In genomic region chr16:84277244-84277823, GRCh38 we compare ENCODE assay signal across 8 cellular contexts. TPM values are rescaled to one million over a fixed set of nuclear protein-coding genes. Genes with fewer than 3 reads are reported as not detected.
DNase-seq lines count a peak whose midpoint lies in the region; ATAC-seq, FAIRE-seq and TF ChIP-seq lines count a peak whose summit lies in the region.

No MANE protein-coding gene starts in this region.

- no peaks in the 10 kb centered on the region for H3K9me3 Mint-ChIP-seq in activated CD8-positive, alpha-beta memory T cell treated with anti-CD3 and anti-CD28 coated beads, Interleukin-2, amount 10 ng/mL, durations not matched to agents 7 days and 5 days (ENCODE audit: low read depth)
- H3K9me3 Mint-ChIP-seq in endothelial cell (ENCODE audit: unreplicated experiment) = no peaks in the 10 kb centered on the region
- H3K9me3 Mint-ChIP-seq in naive thymus-derived CD4-positive, alpha-beta T cell = peaks cover 0 to 3% (median 0%) of the 10 kb centered on the region in 11 donors
- no peaks in the 10 kb centered on the region for H3K9me3 Mint-ChIP-seq in stimulated activated effector memory CD8-positive, alpha-beta T cell treated with anti-CD3 and anti-CD28 coated beads, Interleukin-12 subunit alpha, Interleukin-12 subunit beta, amount 100 ng/mL, for 72 hours

- TF ChIP-seq CTCF in A673 (conservative IDR thresholded peaks at IDR 0.05; ENCODE audit: low read depth, low read length) (peak; percentile 90), endothelial cell (IDR thresholded peaks at IDR 0.05; ENCODE audit: unreplicated experiment) (peak; percentile 89)

- H3K27ac Mint-ChIP-seq in activated CD8-positive, alpha-beta memory T cell treated with anti-CD3 and anti-CD28 coated beads, Interleukin-2, amount 10 ng/mL, durations not matched to agents 7 days and 5 days = no peak overlapping the region
- no peak overlapping the region for H3K27ac Mint-ChIP-seq in endothelial cell (ENCODE audit: unreplicated experiment)
- no peak overlapping the region for H3K27ac Mint-ChIP-seq in naive thymus-derived CD4-positive, alpha-beta T cell
- H3K27ac Mint-ChIP-seq in stimulated activated effector memory CD8-positive, alpha-beta T cell treated with anti-CD3 and anti-CD28 coated beads, Interleukin-12 subunit alpha, Interleukin-12 subunit beta, amount 100 ng/mL, for 72 hours = no peak overlapping the region

- no peaks in the 10 kb centered on the region for H3K4me1 Mint-ChIP-seq in activated CD8-positive, alpha-beta memory T cell treated with anti-CD3 and anti-CD28 coated beads, Interleukin-2, amount 10 ng/mL, durations not matched to agents 7 days and 5 days
- no peaks in the 10 kb centered on the region for H3K4me1 Mint-ChIP-seq in endothelial cell (ENCODE audit: unreplicated experiment)
- H3K4me1 Mint-ChIP-seq in naive thymus-derived CD4-positive, alpha-beta T cell = no peaks in the 10 kb centered on the region
- no peaks in the 10 kb centered on the region for H3K4me1 Mint-ChIP-seq in stimulated activated effector memory CD8-positive, alpha-beta T cell treated with anti-CD3 and anti-CD28 coated beads, Interleukin-12 subunit alpha, Interleukin-12 subunit beta, amount 100 ng/mL, for 72 hours

- ATAC-seq in activated CD8-positive, alpha-beta memory T cell treated with anti-CD3 and anti-CD28 coated beads, Interleukin-2, amount 10 ng/mL, durations not matched to agents 7 days and 5 days = peak; percentile 84
- peak; percentile 78 for ATAC-seq in naive thymus-derived CD4-positive, alpha-beta T cell
- peak; percentile 71 for ATAC-seq in stimulated activated effector memory CD8-positive, alpha-beta T cell treated with anti-CD3 and anti-CD28 coated beads, Interleukin-12 subunit alpha, Interleukin-12 subunit beta, amount 100 ng/mL, for 72 hours
- ATAC-seq in HG02970 (IDR thresholded peaks at IDR 0.05; ENCODE audit: low FRiP score, unreplicated experiment) = no peak

- peaks cover 4% of the 10 kb centered on the region for H3K27me3 ChIP-seq in A673 (replicated peaks; ENCODE audit: insufficient read depth, low read depth, low read length, poor library complexity)
- no peaks in the 10 kb centered on the region for H3K27me3 ChIP-seq in naive thymus-derived CD4-positive, alpha-beta T cell (ENCODE audit: control insufficient read depth in 2 of 2, insufficient read depth in 2 of 2, low read length in 2 of 2)

- no peaks in the 10 kb centered on the region for H3K4me1 ChIP-seq in A673 (ENCODE audit: insufficient read depth, low read length, poor library complexity, severe bottlenecking)
- H3K4me1 ChIP-seq in naive thymus-derived CD4-positive, alpha-beta T cell (ENCODE audit: control insufficient read depth in 2 of 2, insufficient read depth in 2 of 2, low read length in 2 of 2) = no peaks in the 10 kb centered on the region

- CTCF ChIA-PET in A673 (lab: Charles Lee) = interaction anchor here (0.8 kb wide), 1 partner anchor 31 kb away, joined by 8 read pairs; no protein-coding TSS in a partner anchor
- CTCF ChIA-PET in activated CD8-positive, alpha-beta memory T cell treated with anti-CD3 and anti-CD28 coated beads, Interleukin-2, amount 10 ng/mL, durations not matched to agents 7 days and 5 days (lab: Charles Lee) = interaction anchor here (0.5 to 3.4 kb wide), 25 partner anchors 10 to 694 kb away, joined by 3 to 28 read pairs (median 3); partner anchors contain the start of gene MEAK7
- CTCF ChIA-PET in naive thymus-derived CD4-positive, alpha-beta T cell (lab: Charles Lee) = interaction anchor here (0.5 to 1.9 kb wide), 12 partner anchors 9 to 463 kb away, joined by 3 to 7 read pairs (median 4); no protein-coding TSS in a partner anchor

- no peaks in the 10 kb centered on the region for H3K9me3 ChIP-seq in A673 (ENCODE audit: low read depth, low read length, poor library complexity, severe bottlenecking)
- no peaks in the 10 kb centered on the region for H3K9me3 ChIP-seq in naive thymus-derived CD4-positive, alpha-beta T cell (ENCODE audit: control insufficient read depth in 2 of 3, low read length in 3 of 3)

- POLR2A ChIA-PET in A673 (lab: Charles Lee; ENCODE audit: low non-redundant PET) = no interaction called here
- POLR2A ChIA-PET in naive thymus-derived CD4-positive, alpha-beta T cell (lab: Charles Lee) = no interaction called here

- no peaks in the 10 kb centered on the region for H3K36me3 ChIP-seq in A673 (ENCODE audit: insufficient read depth, low read length, poor library complexity, severe bottlenecking)
- no peaks in the 10 kb centered on the region for H3K36me3 ChIP-seq in naive thymus-derived CD4-positive, alpha-beta T cell (ENCODE audit: control insufficient read depth in 2 of 3, insufficient read depth in 3 of 3, low read length in 3 of 3)

- no peak overlapping the region for H3K4me3 Mint-ChIP-seq in activated CD8-positive, alpha-beta memory T cell treated with anti-CD3 and anti-CD28 coated beads, Interleukin-2, amount 10 ng/mL, durations not matched to agents 7 days and 5 days
- no peak overlapping the region for H3K4me3 Mint-ChIP-seq in endothelial cell (ENCODE audit: unreplicated experiment)
- H3K4me3 Mint-ChIP-seq in naive thymus-derived CD4-positive, alpha-beta T cell = no peak overlapping the region
- no peak overlapping the region for H3K4me3 Mint-ChIP-seq in stimulated activated effector memory CD8-positive, alpha-beta T cell treated with anti-CD3 and anti-CD28 coated beads, Interleukin-12 subunit alpha, Interleukin-12 subunit beta, amount 100 ng/mL, for 72 hours

- peaks cover 10% of the 10 kb centered on the region for H3K27me3 Mint-ChIP-seq in activated CD8-positive, alpha-beta memory T cell treated with anti-CD3 and anti-CD28 coated beads, Interleukin-2, amount 10 ng/mL, durations not matched to agents 7 days and 5 days
- peaks cover 5% of the 10 kb centered on the region for H3K27me3 Mint-ChIP-seq in endothelial cell (ENCODE audit: unreplicated experiment)
- peaks cover 0 to 10% (median 0%) of the 10 kb centered on the region in 5 donors for H3K27me3 Mint-ChIP-seq in naive thymus-derived CD4-positive, alpha-beta T cell

- no peak overlapping the region for H3K27ac ChIP-seq in A673 (ENCODE audit: low read depth, low read length, poor library complexity, severe bottlenecking)
- H3K27ac ChIP-seq in naive thymus-derived CD4-positive, alpha-beta T cell (ENCODE audit: low read depth, low read length) = no peak overlapping the region

- intact Hi-C loops in A673 (cut with micrococcal nuclease; ENCODE audit: unreplicated experiment) = loop anchor here (1.0 kb wide), 1 partner anchor 207 kb away; no protein-coding TSS in a partner anchor
- intact Hi-C loops in naive thymus-derived CD4-positive, alpha-beta T cell (cut with micrococcal nuclease) = loop anchor here (1.0 to 2.0 kb wide), 5 partner anchors 207 to 693 kb away; no protein-coding TSS in a partner anchor

- DNase-seq in A673 (ENCODE audit: low spot score) = peak; percentile 68
- peak; percentile 33 for DNase-seq in GM12892 (ENCODE audit: insufficient read length)
- peak; percentile 58 for DNase-seq in NCI-H748 (lab: John Stamatoyannopoulos, UW; ENCODE audit: unreplicated experiment)
- peak; percentile 73 for DNase-seq in activated CD8-positive, alpha-beta memory T cell treated with anti-CD3 and anti-CD28 coated beads, Interleukin-2, amount 10 ng/mL, durations not matched to agents 7 days and 5 days
- DNase-seq in endothelial cell (ENCODE audit: low spot score) = peak; percentile 82
- DNase-seq in naive thymus-derived CD4-positive, alpha-beta T cell = peak; percentile 27 to 73 (median 58)
- DNase-seq in stimulated activated effector memory CD8-positive, alpha-beta T cell treated with anti-CD3 and anti-CD28 coated beads, Interleukin-12 subunit alpha, Interleukin-12 subunit beta, amount 100 ng/mL, for 72 hours (ENCODE audit: low spot score in 2 of 2) = peak; percentile 61 to 80

- no peaks in the 10 kb centered on the region for H3K36me3 Mint-ChIP-seq in activated CD8-positive, alpha-beta memory T cell treated with anti-CD3 and anti-CD28 coated beads, Interleukin-2, amount 10 ng/mL, durations not matched to agents 7 days and 5 days
- H3K36me3 Mint-ChIP-seq in endothelial cell (ENCODE audit: low read depth, unreplicated experiment) = no peaks in the 10 kb centered on the region
- H3K36me3 Mint-ChIP-seq in naive thymus-derived CD4-positive, alpha-beta T cell = no peaks in the 10 kb centered on the region
- no peaks in the 10 kb centered on the region for H3K36me3 Mint-ChIP-seq in stimulated activated effector memory CD8-positive, alpha-beta T cell treated with anti-CD3 and anti-CD28 coated beads, Interleukin-12 subunit alpha, Interleukin-12 subunit beta, amount 100 ng/mL, for 72 hours

- FAIRE-seq in GM12892 (lab: Jason Lieb, UNC) = peak; percentile 40

- no peak overlapping the region for H3K4me3 ChIP-seq in A673 (ENCODE audit: low read depth, low read length, poor library complexity, severe bottlenecking)
- no peak overlapping the region for H3K4me3 ChIP-seq in naive thymus-derived CD4-positive, alpha-beta T cell (ENCODE audit: low read length)

- TF ChIP-seq POLR2A in GM12892 (IDR thresholded peaks at IDR 0.05; ENCODE audit: low read depth, low read length) = no peak

- BruUV-seq in A673 (replicated peaks; lab: Mats Ljungman, UMichigan) = no TSS peak

RNA-seq across cellular contexts. Expression of gene WFDC1, which starts 17.3 kb away (rescaled TPM):
- total RNA-seq in A673 (2021) (not detected in 2 replicates), endothelial cell (ENCODE audit: unreplicated experiment) (not detected)
- not detected for polyA plus RNA-seq in GM12892 (2012; ENCODE audit: missing spikeins)
- not detected for total RNA-seq in activated CD8-positive, alpha-beta memory T cell treated with anti-CD3 and anti-CD28 coated beads, Interleukin-2, amount 10 ng/mL, durations not matched to agents 7 days and 5 days
- not detected for total RNA-seq in naive thymus-derived CD4-positive, alpha-beta T cell
- not detected for polyA plus RNA-seq in naive thymus-derived CD4-positive, alpha-beta T cell

RNA-seq across cellular contexts. Expression of gene KCNG4, which starts 37.5 kb away (rescaled TPM):
- total RNA-seq in A673 (2021) = not detected in 2 replicates
- not detected for polyA plus RNA-seq in GM12892 (2012; ENCODE audit: missing spikeins)
- not detected for total RNA-seq in activated CD8-positive, alpha-beta memory T cell treated with anti-CD3 and anti-CD28 coated beads, Interleukin-2, amount 10 ng/mL, durations not matched to agents 7 days and 5 days
- not detected for total RNA-seq in endothelial cell (ENCODE audit: unreplicated experiment)
- total RNA-seq in naive thymus-derived CD4-positive, alpha-beta T cell = not detected
- not detected for polyA plus RNA-seq in naive thymus-derived CD4-positive, alpha-beta T cell
